In genomic region chr14:105694961-105695360, GRCh38 we compare ENCODE assay signal across 28 cellular contexts.
DNase-seq lines count a peak whose midpoint lies in the region; ATAC-seq and TF ChIP-seq lines count a peak whose summit lies in the region.
"Had no signal": no experiment of that assay in that cellular context is flagged by ENCODE, and none has a peak within 500 bp of the region (broad histone marks: within the 10 kb centered on the region; RNA-seq: fewer than 3 reads in every experiment).

No MANE protein-coding gene starts in this region.

- H3K27me3 ChIP-seq in GM06990 (replicated peaks; ENCODE audit: control insufficient read depth, insufficient read depth, low read length) = no peaks in the 10 kb centered on the region
- H3K27me3 ChIP-seq in HUES64 (ENCODE audit: insufficient read depth, low read length) = no peaks in the 10 kb centered on the region
- peaks cover 9% of the 10 kb centered on the region for H3K27me3 ChIP-seq in WERI-Rb-1 (ENCODE audit: insufficient read depth, low read depth, severe bottlenecking)
- no peaks in the 10 kb centered on the region for H3K27me3 ChIP-seq in MG63
- H3K27me3 ChIP-seq: esophagus squamous epithelium, right lobe of liver, transverse colon had no signal

- H3K27ac Mint-ChIP-seq in activated naive CD8-positive, alpha-beta T cell = peak overlapping the region; percentile 1
- no peak overlapping the region for H3K27ac Mint-ChIP-seq in neural crest cell (ENCODE audit: unreplicated experiment)
- H3K27ac Mint-ChIP-seq: activated CD4-positive, alpha-beta memory T cell treated with anti-CD3 and anti-CD28 coated beads for 36 hours; CD8-positive, alpha-beta T cell; nephron had no signal

- H3K9ac ChIP-seq in HUES64 (ENCODE audit: low read depth, low read length) = no peak overlapping the region
- H3K9ac ChIP-seq: parathyroid adenoma had no signal

- TF ChIP-seq CTCF in GM06990 (IDR thresholded peaks at IDR 0.05; ENCODE audit: insufficient read depth, low read length, poor library complexity, severe bottlenecking) (no peak), neural crest cell (conservative IDR thresholded peaks at IDR 0.05) (no peak), WERI-Rb-1 (IDR thresholded peaks at IDR 0.05; ENCODE audit: low read depth, low read length) (no peak)

- H3K27ac ChIP-seq in HUES64 (ENCODE audit: low read depth, low read length) = no peak overlapping the region
- no peak overlapping the region for H3K27ac ChIP-seq in WERI-Rb-1
- H3K27ac ChIP-seq: esophagus squamous epithelium, parathyroid adenoma, right lobe of liver, RWPE1, SK-N-MC had no signal

- H3K36me3 Mint-ChIP-seq in activated naive CD8-positive, alpha-beta T cell = no peaks in the 10 kb centered on the region
- peaks cover 37% of the 10 kb centered on the region for H3K36me3 Mint-ChIP-seq in neural crest cell (ENCODE audit: low read depth)
- H3K36me3 Mint-ChIP-seq: activated CD4-positive, alpha-beta memory T cell treated with anti-CD3 and anti-CD28 coated beads for 36 hours; CD8-positive, alpha-beta T cell had no signal

- WGBS in HUES64 = 89% methylated on average over 2 of the region's 2 CpGs

- H3K36me3 ChIP-seq in GM06990 (ENCODE audit: control insufficient read depth, insufficient read depth, low read length) (no peaks in the 10 kb centered on the region), HUES64 (ENCODE audit: insufficient read depth, low read length) (no peaks in the 10 kb centered on the region), WERI-Rb-1 (no peaks in the 10 kb centered on the region), MG63 (no peaks in the 10 kb centered on the region)
- H3K36me3 ChIP-seq: esophagus squamous epithelium, right lobe of liver, transverse colon had no signal

- DNase-seq in GM06990 (ENCODE audit: extremely low read depth, insufficient read length) (no peak), neural crest cell (ENCODE audit: low read depth, low spot score) (no peak), WERI-Rb-1 (no peak), MG63 (no peak)
- DNase-seq: activated CD4-positive, alpha-beta memory T cell treated with anti-CD3 and anti-CD28 coated beads for 36 hours; activated CD4-positive, CD25-positive, alpha-beta regulatory T cell; anterior cingulate cortex; CD8-positive, alpha-beta T cell; cortex of kidney; DMS 273 treated with DMSO at 0.1 percent for 48 hours; esophagus squamous epithelium; GOT3; hippocampal formation; islet precursor cell; left ventricle myocardium superior; midbrain; NCI-H1092; NCI-H1930; NCI-H69; right lobe of liver; transverse colon had no signal

- H3K4me3 Mint-ChIP-seq in activated naive CD8-positive, alpha-beta T cell = no peak overlapping the region
- peak overlapping the region; percentile 54 for H3K4me3 Mint-ChIP-seq in neural crest cell
- H3K4me3 Mint-ChIP-seq: activated CD4-positive, alpha-beta memory T cell treated with anti-CD3 and anti-CD28 coated beads for 36 hours; CD8-positive, alpha-beta T cell; nephron had no signal

- H3K4me3 ChIP-seq in GM06990 (replicated peaks; ENCODE audit: low read depth, low read length) (peak overlapping the region; percentile 30; the same call in 1 of the 2 replicates), HUES64 (ENCODE audit: low read length) (0 out of 2 replicates have a peak overlapping the region, but pooled peaks have one; percentile 19), WERI-Rb-1 (ENCODE audit: low read depth, low read length) (no peak overlapping the region), MG63 (no peak overlapping the region)
- H3K4me3 ChIP-seq: esophagus squamous epithelium, right lobe of liver, SK-N-MC, transverse colon had no signal

- no peaks in the 10 kb centered on the region for H3K4me1 ChIP-seq in HUES64 (ENCODE audit: insufficient read depth, low read length)
- H3K4me1 ChIP-seq: esophagus squamous epithelium, parathyroid adenoma, right lobe of liver, transverse colon had no signal

- ATAC-seq in HG03025 (IDR thresholded peaks at IDR 0.05; ENCODE audit: low FRiP score, unreplicated experiment) = no peak
- ATAC-seq: CD8-positive, alpha-beta T cell; left ventricle myocardium superior; right lobe of liver had no signal

- no peaks in the 10 kb centered on the region for H3K9me3 Mint-ChIP-seq in activated naive CD8-positive, alpha-beta T cell (ENCODE audit: low read depth)
- H3K9me3 Mint-ChIP-seq in neural crest cell = peaks cover 36% of the 10 kb centered on the region
- H3K9me3 Mint-ChIP-seq: CD8-positive, alpha-beta T cell had no signal

- H3K9me3 ChIP-seq in HUES64 (ENCODE audit: insufficient read depth, low read depth, low read length) (peaks cover 39% of the 10 kb centered on the region), WERI-Rb-1 (ENCODE audit: severe bottlenecking) (peaks cover 6% of the 10 kb centered on the region), MG63 (no peaks in the 10 kb centered on the region)
- H3K9me3 ChIP-seq: esophagus squamous epithelium, right lobe of liver, transverse colon had no signal

- H3K27me3 Mint-ChIP-seq in activated naive CD8-positive, alpha-beta T cell = peaks cover 2% of the 10 kb centered on the region
- peaks cover 3% of the 10 kb centered on the region for H3K27me3 Mint-ChIP-seq in neural crest cell (ENCODE audit: low read depth)

- H3K4me1 Mint-ChIP-seq in activated naive CD8-positive, alpha-beta T cell (ENCODE audit: low read depth) = no peaks in the 10 kb centered on the region
- H3K4me1 Mint-ChIP-seq in neural crest cell = no peaks in the 10 kb centered on the region
- H3K4me1 Mint-ChIP-seq: nephron had no signal

Comparison
In these comparisons a context has a peak if more than half of its experiments do, and no peak if none do; other contexts are left out.
1. H3K4me3 ChIP-seq: peak in GM06990 (single experiment) and HUES64 (single experiment); none in WERI-Rb-1 (single experiment) and MG63 (single experiment).